Comparison of ENCODE assay signal across 1 cellular context in the genomic region with DNA sequence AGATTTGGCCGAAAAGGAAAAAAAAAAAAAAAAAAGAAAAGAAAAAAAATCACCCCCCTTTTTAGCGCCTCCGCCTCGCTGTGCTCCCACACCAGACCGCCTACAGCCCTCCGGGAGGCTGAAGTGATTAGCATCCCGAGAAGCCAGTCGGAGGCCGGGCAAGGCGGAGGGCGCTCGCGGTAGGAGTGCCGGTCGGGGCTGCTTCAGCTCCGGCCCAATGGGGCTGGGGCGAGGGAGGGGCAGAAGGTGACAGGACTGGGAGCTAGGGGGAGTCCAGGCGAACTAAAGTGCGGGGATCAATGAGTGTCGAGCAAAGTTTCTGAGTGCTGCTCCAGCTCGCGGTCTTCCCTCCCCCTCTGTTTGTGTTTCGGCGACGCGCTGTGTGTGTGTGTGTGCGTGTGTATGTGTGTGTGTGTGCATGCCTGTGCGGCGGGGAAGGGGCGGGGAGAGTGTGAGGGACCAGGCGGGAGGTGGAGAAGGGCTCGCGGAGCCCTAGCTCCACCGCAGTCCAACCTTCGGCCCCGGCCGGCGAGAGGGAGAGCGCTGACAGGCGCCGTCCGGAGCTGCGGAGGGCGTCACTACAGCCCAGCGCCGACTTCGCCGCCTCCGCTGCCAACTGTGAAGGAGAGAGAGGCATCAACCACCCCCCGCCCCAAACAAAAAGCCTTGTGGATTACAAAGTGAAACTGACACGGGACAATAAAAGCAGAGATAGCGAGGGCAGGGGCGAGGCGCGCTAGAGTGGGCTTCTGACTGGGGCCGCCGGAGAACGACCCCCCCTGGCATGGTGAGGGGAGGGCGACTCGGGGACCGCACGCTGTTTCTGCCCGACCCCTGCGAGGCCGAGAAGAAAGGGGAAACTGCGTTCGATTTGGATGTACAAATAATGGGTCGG.
TF ChIP-seq lines count a peak whose summit lies in the region.

A gene with protein sequence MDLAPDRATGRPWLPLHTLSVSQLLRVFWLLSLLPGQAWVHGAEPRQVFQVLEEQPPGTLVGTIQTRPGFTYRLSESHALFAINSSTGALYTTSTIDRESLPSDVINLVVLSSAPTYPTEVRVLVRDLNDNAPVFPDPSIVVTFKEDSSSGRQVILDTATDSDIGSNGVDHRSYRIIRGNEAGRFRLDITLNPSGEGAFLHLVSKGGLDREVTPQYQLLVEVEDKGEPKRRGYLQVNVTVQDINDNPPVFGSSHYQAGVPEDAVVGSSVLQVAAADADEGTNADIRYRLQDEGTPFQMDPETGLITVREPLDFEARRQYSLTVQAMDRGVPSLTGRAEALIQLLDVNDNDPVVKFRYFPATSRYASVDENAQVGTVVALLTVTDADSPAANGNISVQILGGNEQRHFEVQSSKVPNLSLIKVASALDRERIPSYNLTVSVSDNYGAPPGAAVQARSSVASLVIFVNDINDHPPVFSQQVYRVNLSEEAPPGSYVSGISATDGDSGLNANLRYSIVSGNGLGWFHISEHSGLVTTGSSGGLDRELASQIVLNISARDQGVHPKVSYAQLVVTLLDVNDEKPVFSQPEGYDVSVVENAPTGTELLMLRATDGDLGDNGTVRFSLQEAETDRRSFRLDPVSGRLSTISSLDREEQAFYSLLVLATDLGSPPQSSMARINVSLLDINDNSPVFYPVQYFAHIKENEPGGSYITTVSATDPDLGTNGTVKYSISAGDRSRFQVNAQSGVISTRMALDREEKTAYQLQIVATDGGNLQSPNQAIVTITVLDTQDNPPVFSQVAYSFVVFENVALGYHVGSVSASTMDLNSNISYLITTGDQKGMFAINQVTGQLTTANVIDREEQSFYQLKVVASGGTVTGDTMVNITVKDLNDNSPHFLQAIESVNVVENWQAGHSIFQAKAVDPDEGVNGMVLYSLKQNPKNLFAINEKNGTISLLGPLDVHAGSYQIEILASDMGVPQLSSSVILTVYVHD (N-terminal part only) (plus strand): TSS at position 280 of the 895 bp plus-strand sequence. CDS start 1,457 bp downstream, outside the sequence.

TF ChIP-seq in SK-N-SH, 30 proteins besides CTCF, POLR2A, EP300 and RAD21 (continued from another document):
- TF ChIP-seq, protein P1, sequence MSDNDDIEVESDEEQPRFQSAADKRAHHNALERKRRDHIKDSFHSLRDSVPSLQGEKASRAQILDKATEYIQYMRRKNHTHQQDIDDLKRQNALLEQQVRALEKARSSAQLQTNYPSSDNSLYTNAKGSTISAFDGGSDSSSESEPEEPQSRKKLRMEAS (IDR thresholded peaks at IDR 0.05; ENCODE audit: low read depth) = peak; percentile 37
- TF ChIP-seq SIN3A (IDR thresholded peaks at IDR 0.05; ENCODE audit: borderline replicate concordance, low read depth, low read length) (peak; percentile 80; the same call in 1 of the 2 replicates), JUND (IDR thresholded peaks at IDR 0.05) (no peak), POLR2AphosphoS5 (IDR thresholded peaks at IDR 0.05; ENCODE audit: low read depth, low read length) (peak; percentile 69), SMC3 (IDR thresholded peaks at IDR 0.05; ENCODE audit: low read depth, low read length) (peak; percentile 12; the same call in 1 of the 2 replicates), FOXJ3 (CRISPR knock-in tag; IDR thresholded peaks at IDR 0.05) (no peak), FOXM1 (IDR thresholded peaks at IDR 0.05; ENCODE audit: low read depth) (no peak), PBX3 (IDR thresholded peaks at IDR 0.05) (peak; percentile 97), RCOR1 (IDR thresholded peaks at IDR 0.05; ENCODE audit: low read length) (no peak), YY1 (IDR thresholded peaks at IDR 0.05; ENCODE audit: low read depth) (no peak)
- TF ChIP-seq, protein P2, sequence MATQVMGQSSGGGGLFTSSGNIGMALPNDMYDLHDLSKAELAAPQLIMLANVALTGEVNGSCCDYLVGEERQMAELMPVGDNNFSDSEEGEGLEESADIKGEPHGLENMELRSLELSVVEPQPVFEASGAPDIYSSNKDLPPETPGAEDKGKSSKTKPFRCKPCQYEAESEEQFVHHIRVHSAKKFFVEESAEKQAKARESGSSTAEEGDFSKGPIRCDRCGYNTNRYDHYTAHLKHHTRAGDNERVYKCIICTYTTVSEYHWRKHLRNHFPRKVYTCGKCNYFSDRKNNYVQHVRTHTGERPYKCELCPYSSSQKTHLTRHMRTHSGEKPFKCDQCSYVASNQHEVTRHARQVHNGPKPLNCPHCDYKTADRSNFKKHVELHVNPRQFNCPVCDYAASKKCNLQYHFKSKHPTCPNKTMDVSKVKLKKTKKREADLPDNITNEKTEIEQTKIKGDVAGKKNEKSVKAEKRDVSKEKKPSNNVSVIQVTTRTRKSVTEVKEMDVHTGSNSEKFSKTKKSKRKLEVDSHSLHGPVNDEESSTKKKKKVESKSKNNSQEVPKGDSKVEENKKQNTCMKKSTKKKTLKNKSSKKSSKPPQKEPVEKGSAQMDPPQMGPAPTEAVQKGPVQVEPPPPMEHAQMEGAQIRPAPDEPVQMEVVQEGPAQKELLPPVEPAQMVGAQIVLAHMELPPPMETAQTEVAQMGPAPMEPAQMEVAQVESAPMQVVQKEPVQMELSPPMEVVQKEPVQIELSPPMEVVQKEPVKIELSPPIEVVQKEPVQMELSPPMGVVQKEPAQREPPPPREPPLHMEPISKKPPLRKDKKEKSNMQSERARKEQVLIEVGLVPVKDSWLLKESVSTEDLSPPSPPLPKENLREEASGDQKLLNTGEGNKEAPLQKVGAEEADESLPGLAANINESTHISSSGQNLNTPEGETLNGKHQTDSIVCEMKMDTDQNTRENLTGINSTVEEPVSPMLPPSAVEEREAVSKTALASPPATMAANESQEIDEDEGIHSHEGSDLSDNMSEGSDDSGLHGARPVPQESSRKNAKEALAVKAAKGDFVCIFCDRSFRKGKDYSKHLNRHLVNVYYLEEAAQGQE (IDR thresholded peaks at IDR 0.05; ENCODE audit: low read depth, low read length) = peak; percentile 5; the same call in 1 of the 2 replicates
